In genomic region chr4:11073621-11074051, GRCh38 we compare ENCODE assay signal across 16 cellular contexts.
DNase-seq lines count a peak whose midpoint lies in the region; ATAC-seq, FAIRE-seq and TF ChIP-seq lines count a peak whose summit lies in the region.
"Had no signal": no experiment of that assay in that cellular context is flagged by ENCODE, and none has a peak within 500 bp of the region (broad histone marks: within the 10 kb centered on the region; RNA-seq: fewer than 3 reads in every experiment).

No MANE protein-coding gene starts in this region.

- H3K36me3 ChIP-seq in breast epithelium = no peaks in the 10 kb centered on the region
- no peaks in the 10 kb centered on the region for H3K36me3 ChIP-seq in H1 (ENCODE audit: control insufficient read depth in 2 of 4, insufficient read depth in 4 of 4, low read length in 3 of 4)
- H3K36me3 ChIP-seq in aorta (ENCODE audit: control insufficient read depth in 1 of 2, insufficient read depth in 2 of 2, low read length in 1 of 2) = no peaks in the 10 kb centered on the region
- no peaks in the 10 kb centered on the region for H3K36me3 ChIP-seq in vagina

- no peaks in the 10 kb centered on the region for H3K23me2 ChIP-seq in H1 (ENCODE audit: low read depth, low read length)

- no peak for FAIRE-seq in H1 (lab: Jason Lieb, UNC)
- FAIRE-seq: RCC 7860 had no signal

- no peak overlapping the region for H3K4me3 Mint-ChIP-seq in MCF 10A (ENCODE audit: unreplicated experiment)
- H3K4me3 Mint-ChIP-seq: activated B cell treated with CpG ODN at 0.5 μM for 24 hours; natural killer cell treated with Interleukin-12 subunit alpha and Interleukin-12 subunit beta and Interleukin-15 and Interleukin-18, amount 100 ng/mL, for 72 hours had no signal

- no peak overlapping the region; the same call in 1 of the 2 replicates for H2BK5ac ChIP-seq in H1 (ENCODE audit: low read depth, low read length)

- H3K14ac ChIP-seq in H1 (ENCODE audit: insufficient read length) = no peak overlapping the region

- no peaks in the 10 kb centered on the region for H3K4me1 ChIP-seq in breast epithelium
- peaks cover 0 to 6% (median 0%) of the 10 kb centered on the region in 4 experiments; a peak in 2 of 7 replicates for H3K4me1 ChIP-seq in H1 (replicated peaks in 1 of 4; ENCODE audit: control insufficient read depth in 3 of 4, insufficient read depth in 4 of 4, low read length in 3 of 4)
- peaks cover 0 to 3% of the 10 kb centered on the region in 2 donors for H3K4me1 ChIP-seq in aorta (ENCODE audit: control insufficient read depth in 1 of 2, insufficient read depth in 2 of 2, low read length in 2 of 2)
- no peaks in the 10 kb centered on the region for H3K4me1 ChIP-seq in vagina

- no peak overlapping the region for H2BK15ac ChIP-seq in H1 (ENCODE audit: low read length)

- no peak overlapping the region; a peak in 1 of 7 replicates for H3K9ac ChIP-seq in H1 (replicated peaks in 1 of 4; ENCODE audit: extremely low read depth in 1 of 4, low read depth in 3 of 4, low read length in 3 of 4)

- no TSS peak for BruUV-seq in MCF 10A (replicated peaks; lab: Mats Ljungman, UMichigan)

- no peak overlapping the region for H4K8ac ChIP-seq in H1 (ENCODE audit: extremely low read depth, insufficient read depth, low read length)

- H3K27me3 Mint-ChIP-seq in MCF 10A (ENCODE audit: insufficient read depth, unreplicated experiment) = no peaks in the 10 kb centered on the region
- H3K27me3 Mint-ChIP-seq: activated B cell treated with CpG ODN at 0.5 μM for 24 hours; natural killer cell treated with Interleukin-12 subunit alpha and Interleukin-12 subunit beta and Interleukin-15 and Interleukin-18, amount 100 ng/mL, for 72 hours had no signal

- no peak overlapping the region for H3K4me2 ChIP-seq in H1 (ENCODE audit: insufficient read depth in 1 of 2, low read depth in 2 of 2, low read length in 2 of 2)

- TF ChIP-seq CTCF in MCF 10A (IDR thresholded peaks at IDR 0.05; ENCODE audit: unreplicated experiment) (no peak), breast epithelium (IDR thresholded peaks at IDR 0.05) (no peak), H1 (IDR thresholded peaks at IDR 0.05; ENCODE audit: control extremely low read depth in 1 of 3, insufficient read depth in 1 of 3, low read depth in 1 of 3, low read length in 3 of 3) (no peak), vagina (IDR thresholded peaks at IDR 0.05) (no peak)

- no peak overlapping the region for H3K56ac ChIP-seq in H1 (replicated peaks; ENCODE audit: insufficient read length, low read depth, low read length)

- H4K91ac ChIP-seq in H1 (replicated peaks; ENCODE audit: insufficient read length, low read length) = no peak overlapping the region

- H2BK12ac ChIP-seq in H1 (ENCODE audit: low read depth, low read length) = no peak overlapping the region

- CTCF ChIA-PET in MCF 10A (lab: Yijun Ruan, JAX) (no interaction called here), H1 (lab: Charles Lee; ENCODE audit: partially characterized antibody) (no interaction called here)

- no peaks in the 10 kb centered on the region for H4K20me1 ChIP-seq in H1 (replicated peaks in 1 of 2; ENCODE audit: control insufficient read depth in 1 of 2, insufficient read depth in 2 of 2, low read length in 2 of 2)

- WGBS in H1 (ENCODE audit: extremely low coverage in 1 of 2, insufficient coverage in 1 of 2, insufficient read length in 1 of 2, insufficient replicate concordance in 2 of 2, low coverage in 1 of 2, low lambda C conversion rate in 2 of 2, missing lambda C conversion rate in 1 of 2), 2 experiments = 88% methylated on average over 6 of the region's 6 CpGs; no CpG with 5 or more reads in 1 of the 2 experiments
- WGBS in aorta, 2 donors = 5 to 6% methylated on average over 6 of the region's 6 CpGs

- H3K23ac ChIP-seq in H1 (ENCODE audit: insufficient read length) = no peak overlapping the region

- no peak overlapping the region for H2BK20ac ChIP-seq in H1 (ENCODE audit: low read length)

- no peak overlapping the region for H2AK5ac ChIP-seq in H1 (ENCODE audit: low read depth, low read length)

- no peak overlapping the region for H4K5ac ChIP-seq in H1 (ENCODE audit: insufficient read length, low read depth, low read length)

- TF ChIP-seq POLR2A in breast epithelium (IDR thresholded peaks at IDR 0.05) (no peak), H1 (IDR thresholded peaks at IDR 0.05; ENCODE audit: control extremely low read depth in 1 of 2, low read depth in 2 of 2, low read length in 2 of 2) (no peak), vagina (IDR thresholded peaks at IDR 0.05) (no peak)

- intact Hi-C loops in MCF 10A (cut with micrococcal nuclease) = no loop called here
- intact Hi-C loops in breast epithelium (cut with DNase I; ENCODE audit: low total_unique reads) = no loop called here
- intact Hi-C loops in left colon (cut with DNase I, micrococcal nuclease) = no loop called here
- intact Hi-C loops in aorta (cut with DNase I) = no loop called here
- intact Hi-C loops in vagina (cut with DNase I) = no loop called here

- H3K27ac Mint-ChIP-seq in MCF 10A (ENCODE audit: low read depth, unreplicated experiment) = no peak overlapping the region
- H3K27ac Mint-ChIP-seq: activated B cell treated with CpG ODN at 0.5 μM for 24 hours; activated T-helper 2 cell treated with anti-CD3 and anti-CD28 coated beads, Interferon-gamma antibody, Interleukin-2, Interleukin-4, amounts not matched to agents 10 μg/mL and 5 μg/mL and 100 μg/mL, durations not matched to agents 14 hours and 24 hours and 36 hours; natural killer cell treated with Interleukin-12 subunit alpha and Interleukin-12 subunit beta and Interleukin-15 and Interleukin-18, amount 100 ng/mL, for 72 hours had no signal

- H3K79me2 ChIP-seq in H1 (ENCODE audit: control insufficient read depth in 1 of 2, insufficient read depth in 2 of 2, low read length in 2 of 2) = no peaks in the 10 kb centered on the region

- H3K4ac ChIP-seq in H1 (replicated peaks; ENCODE audit: insufficient read length, low read depth, low read length) = no peak overlapping the region

- H3K27ac ChIP-seq in breast epithelium (peak overlapping the region in 1 of 2 donors; percentile 28), H1 (ENCODE audit: low read depth, low read length) (no peak overlapping the region), aorta (ENCODE audit: low read depth in 1 of 2, low read length in 2 of 2) (peak overlapping the region; percentile 79 to 80), vagina (no peak overlapping the region)

- H3K18ac ChIP-seq in H1 (ENCODE audit: extremely low read depth, low read length) = no peak overlapping the region

- POLR2A ChIA-PET in MCF 10A (lab: Yijun Ruan, JAX) = interaction anchor here (0.6 kb wide), 1 partner anchor 351 kb away, joined by 3 read pairs; no protein-coding TSS in a partner anchor
- POLR2A ChIA-PET in H1 (lab: Charles Lee; ENCODE audit: partially characterized antibody) = no interaction called here

- ATAC-seq in left colon (peak; percentile 95), aorta (ENCODE audit: low FRiP score) (peak; percentile 92), GM19328 (IDR thresholded peaks at IDR 0.05; ENCODE audit: unreplicated experiment) (no peak)
- ATAC-seq: natural killer cell treated with Interleukin-12 subunit alpha and Interleukin-12 subunit beta and Interleukin-15 and Interleukin-18, amount 100 ng/mL, for 72 hours had no signal

- H3K4me1 Mint-ChIP-seq in MCF 10A (ENCODE audit: insufficient read depth, unreplicated experiment) = no peaks in the 10 kb centered on the region

- H3K27me3 ChIP-seq in breast epithelium (no peaks in the 10 kb centered on the region), H1 (replicated peaks in 1 of 4; ENCODE audit: control insufficient read depth in 3 of 4, extremely low read depth in 1 of 4, insufficient read depth in 3 of 4, low read length in 3 of 4) (no peaks in the 10 kb centered on the region), aorta (ENCODE audit: control insufficient read depth in 1 of 2, insufficient read depth in 2 of 2, low read length in 1 of 2) (no peaks in the 10 kb centered on the region), vagina (no peaks in the 10 kb centered on the region)

- no peak overlapping the region for H3K4me3 ChIP-seq in breast epithelium
- H3K4me3 ChIP-seq in H1 (ENCODE audit: extremely low read depth in 1 of 4, insufficient read depth in 2 of 4, low read depth in 3 of 4, low read length in 4 of 4) = no peak overlapping the region
- no peak overlapping the region for H3K4me3 ChIP-seq in aorta (ENCODE audit: low read length in 2 of 2)
- no peak overlapping the region for H3K4me3 ChIP-seq in vagina

- H2AFZ ChIP-seq in H1 (ENCODE audit: low read length) = peak overlapping the region; percentile 41; the same call in 1 of the 2 replicates

- H2BK120ac ChIP-seq in H1 (replicated peaks; ENCODE audit: low read depth, low read length) = no peak overlapping the region

- H3K36me3 Mint-ChIP-seq in MCF 10A (ENCODE audit: insufficient read depth, unreplicated experiment) = no peaks in the 10 kb centered on the region
- H3K36me3 Mint-ChIP-seq: natural killer cell treated with Interleukin-12 subunit alpha and Interleukin-12 subunit beta and Interleukin-15 and Interleukin-18, amount 100 ng/mL, for 72 hours had no signal

- H3K9me3 ChIP-seq in breast epithelium (no peaks in the 10 kb centered on the region), H1 (ENCODE audit: insufficient read depth in 2 of 2, low read depth in 1 of 2, low read length in 1 of 2) (no peaks in the 10 kb centered on the region), aorta (ENCODE audit: control insufficient read depth, low read length) (no peaks in the 10 kb centered on the region), vagina (no peaks in the 10 kb centered on the region)

- H3K9me3 Mint-ChIP-seq in MCF 10A (ENCODE audit: unreplicated experiment) = peaks cover 22% of the 10 kb centered on the region
- H3K9me3 Mint-ChIP-seq: activated B cell treated with CpG ODN at 0.5 μM for 24 hours; activated T-helper 2 cell treated with anti-CD3 and anti-CD28 coated beads, Interferon-gamma antibody, Interleukin-2, Interleukin-4, amounts not matched to agents 10 μg/mL and 5 μg/mL and 100 μg/mL, durations not matched to agents 14 hours and 24 hours and 36 hours; natural killer cell treated with Interleukin-12 subunit alpha and Interleukin-12 subunit beta and Interleukin-15 and Interleukin-18, amount 100 ng/mL, for 72 hours had no signal

- TF ChIP-seq RAD21 in H1 (IDR thresholded peaks at IDR 0.05 in 1 of 2, conservative IDR thresholded peaks at IDR 0.05 in 1 of 2; ENCODE audit: low read depth in 2 of 2, low read length in 2 of 2) = peak; percentile 11 to 32; a peak in 2 of 4 replicates

- TF ChIP-seq EP300 in H1 (IDR thresholded peaks at IDR 0.05; ENCODE audit: borderline replicate concordance in 1 of 2, low read depth in 2 of 2, low read length in 2 of 2) = no peak

- no peaks in the 10 kb centered on the region for H3K79me1 ChIP-seq in H1 (ENCODE audit: low read depth, low read length)

- DNase-seq in MCF 10A (ENCODE audit: unreplicated experiment) = peak; percentile 75
- DNase-seq in breast epithelium (ENCODE audit: low spot score in 2 of 2) = no peak
- peak in 1 of 2 experiments; percentile 1 for DNase-seq in H1 (ENCODE audit: low read depth in 1 of 2, low spot score in 2 of 2)
- DNase-seq in left colon = peak; percentile 8 to 34
- peak; percentile 80 to 83 for DNase-seq in aorta
- DNase-seq in vagina (ENCODE audit: extremely low spot score in 2 of 2) = no peak
- no peak for DNase-seq in COR-L47 (lab: John Stamatoyannopoulos, UW)
- DNase-seq: activated B cell treated with CpG ODN at 0.5 μM for 24 hours; dermis blood vessel endothelial cell; GDM1; NCI-H1417; stimulated activated CD4-positive, alpha-beta T cell treated with anti-CD3 and anti-CD28 coated beads, Interleukin-2, amount 100 ng/mL, for 48 hours had no signal

Comparison
In these comparisons a context has a peak if more than half of its experiments do, and no peak if none do; other contexts are left out.
1. DNase-seq: peak in MCF 10A (single experiment), left colon (2 of 2) and aorta (2 of 2); none in breast epithelium (0 of 2), vagina (0 of 2) and COR-L47 (single experiment).
2. H3K27ac ChIP-seq: peak in aorta (2 of 2); none in H1 (single experiment) and vagina (single experiment).